Comparison of ENCODE assay signal across 13 cellular contexts in the genomic region with DNA sequence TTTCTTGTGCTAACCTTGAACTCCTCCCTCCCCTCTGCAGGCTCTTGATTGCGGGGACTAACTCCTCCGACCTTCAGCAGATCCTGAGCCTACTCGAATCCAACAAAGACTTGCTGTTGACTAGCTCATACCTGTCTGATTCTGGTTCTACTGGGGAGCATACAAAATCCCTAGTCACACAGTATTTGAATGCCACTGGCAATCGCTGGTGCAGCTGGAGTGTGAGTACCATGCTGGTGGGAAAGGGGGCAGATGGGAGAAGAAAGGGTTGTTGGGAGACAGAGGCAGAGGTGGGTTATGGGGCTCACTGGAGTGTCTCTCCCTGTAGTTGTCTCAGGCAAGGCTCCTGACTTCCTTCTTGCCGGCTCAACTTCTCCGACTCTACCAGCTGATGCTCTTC. TPM values are rescaled to one million over a fixed set of nuclear protein-coding genes. Genes with fewer than 3 reads are reported as not detected.
DNase-seq lines count a peak whose midpoint lies in the region; ATAC-seq, FAIRE-seq and TF ChIP-seq lines count a peak whose summit lies in the region.
"Had no signal": no experiment of that assay in that cellular context is flagged by ENCODE, and none has a peak within 500 bp of the region (broad histone marks: within the 10 kb centered on the region; RNA-seq: fewer than 3 reads in every experiment).

No MANE protein-coding gene starts in this region.

- CTCF ChIA-PET in A549 (lab: Yijun Ruan, JAX) = interaction anchor here (0.9 to 6.1 kb wide), 7 partner anchors 19 to 115 kb away, joined by 3 to 42 read pairs (median 4); no protein-coding TSS in a partner anchor

- TF ChIP-seq EP300 in A549 (IDR thresholded peaks at IDR 0.05) = no peak

- no peaks in the 10 kb centered on the region for H3K9me3 ChIP-seq in A549
- no peaks in the 10 kb centered on the region for H3K9me3 ChIP-seq in hepatocyte (ENCODE audit: low read depth)

- H2AFZ ChIP-seq in GM23338 (no peak overlapping the region), hepatocyte (no peak overlapping the region)
- H2AFZ ChIP-seq: parathyroid adenoma had no signal

- H3K4me3 Mint-ChIP-seq in GM23338 = peak overlapping the region; percentile 63
- H3K4me3 Mint-ChIP-seq in activated naive CD8-positive, alpha-beta T cell treated with anti-CD3 and anti-CD28 coated beads for 36 hours = peak overlapping the region; percentile 67
- H3K4me3 Mint-ChIP-seq: activated CD4-positive, alpha-beta T cell treated with anti-CD3 and anti-CD28 coated beads, Interleukin-2, amount 10 ng/mL, durations not matched to agents 7 days and 5 days had no signal

- peaks cover 62% of the 10 kb centered on the region for H3K36me3 ChIP-seq in GM23338 (ENCODE audit: insufficient read depth)
- no peaks in the 10 kb centered on the region for H3K36me3 ChIP-seq in hepatocyte (replicated peaks; ENCODE audit: insufficient read depth, low read depth)

- H3K36me3 Mint-ChIP-seq in GM23338 (ENCODE audit: low read depth) = peaks cover 100% of the 10 kb centered on the region
- peaks cover 92% of the 10 kb centered on the region for H3K36me3 Mint-ChIP-seq in activated naive CD8-positive, alpha-beta T cell treated with anti-CD3 and anti-CD28 coated beads for 36 hours

- H3K27me3 ChIP-seq in GM23338 (ENCODE audit: insufficient read depth) = no peaks in the 10 kb centered on the region
- no peaks in the 10 kb centered on the region for H3K27me3 ChIP-seq in hepatocyte

- TF ChIP-seq CTCF in A549 (IDR thresholded peaks at IDR 0.05) (no peak), GM23338 (conservative IDR thresholded peaks at IDR 0.05; ENCODE audit: low read depth in 2 of 2) (no peak), hepatocyte (IDR thresholded peaks at IDR 0.05; ENCODE audit: poor library complexity) (no peak)

- H3K4me3 ChIP-seq in A549 (peak overlapping the region; percentile 89; the same call in 2 of the 3 replicates), GM23338 (no peak overlapping the region), hepatocyte (no peak overlapping the region)

- H3K4me1 ChIP-seq in A549 = peaks cover 77% of the 10 kb centered on the region
- H3K4me1 ChIP-seq in GM23338 (ENCODE audit: insufficient read depth) = peaks cover 26% of the 10 kb centered on the region
- H3K4me1 ChIP-seq in hepatocyte (ENCODE audit: insufficient read depth) = peaks cover 55% of the 10 kb centered on the region

- WGBS in A549 (ENCODE audit: missing lambda C conversion rate) = 96% methylated on average over 6 of the region's 6 CpGs
- 81% methylated on average over 6 of the region's 6 CpGs for WGBS in hepatocyte (ENCODE audit: low lambda C conversion rate, missing lambda C conversion rate)

- H3K79me2 ChIP-seq in GM23338 (replicated peaks; ENCODE audit: insufficient read depth) (peaks cover 63% of the 10 kb centered on the region), hepatocyte (peaks cover 58% of the 10 kb centered on the region)
- H3K79me2 ChIP-seq: parathyroid adenoma had no signal

- no peak for TF ChIP-seq RAD21 in A549 (conservative IDR thresholded peaks at IDR 0.05 in 1 of 2, IDR thresholded peaks at IDR 0.05 in 1 of 2)

- FAIRE-seq in A549 (lab: Jason Lieb, UNC) = no peak
- FAIRE-seq: bronchial epithelial cell had no signal

- peak overlapping the region in 1 of 2 experiments; percentile 21; a peak in 1 of 6 replicates for H3K27ac ChIP-seq in A549
- peak overlapping the region; percentile 95 for H3K27ac ChIP-seq in GM23338 (ENCODE audit: low read depth)
- H3K27ac ChIP-seq in hepatocyte = peak overlapping the region; percentile 28
- H3K27ac ChIP-seq: parathyroid adenoma had no signal

- H4K20me1 ChIP-seq in GM23338 (replicated peaks; ENCODE audit: insufficient read depth) (peaks cover 48% of the 10 kb centered on the region), hepatocyte (ENCODE audit: insufficient read depth, poor library complexity, severe bottlenecking) (peaks cover 62% of the 10 kb centered on the region)

- H3K9me3 Mint-ChIP-seq in GM23338 = peaks cover 2% of the 10 kb centered on the region; the same call in 2 of the 3 replicates
- peaks cover 1% of the 10 kb centered on the region for H3K9me3 Mint-ChIP-seq in activated naive CD8-positive, alpha-beta T cell treated with anti-CD3 and anti-CD28 coated beads for 36 hours
- H3K9me3 Mint-ChIP-seq: activated CD4-positive, alpha-beta T cell treated with anti-CD3 and anti-CD28 coated beads, Interleukin-2, amount 10 ng/mL, durations not matched to agents 7 days and 5 days had no signal

- TF ChIP-seq POLR2A in A549 (IDR thresholded peaks at IDR 0.05; ENCODE audit: low read length) = no peak

- H3K27me3 Mint-ChIP-seq in GM23338 (ENCODE audit: insufficient read depth, low read depth, poor library complexity) = peaks cover 51% of the 10 kb centered on the region
- peaks cover 9% of the 10 kb centered on the region for H3K27me3 Mint-ChIP-seq in activated naive CD8-positive, alpha-beta T cell treated with anti-CD3 and anti-CD28 coated beads for 36 hours
- H3K27me3 Mint-ChIP-seq: activated CD4-positive, alpha-beta T cell treated with anti-CD3 and anti-CD28 coated beads, Interleukin-2, amount 10 ng/mL, durations not matched to agents 7 days and 5 days had no signal

- POLR2A ChIA-PET in A549 (lab: Yijun Ruan, JAX) = interaction anchor here (1.9 kb wide), 1 partner anchor 44 kb away, joined by 9 read pairs; no protein-coding TSS in a partner anchor

- DNase-seq in A549 (ENCODE audit: low read depth in 1 of 2, low spot score in 1 of 2) (no peak), GM23338 (ENCODE audit: low spot score) (no peak), hepatocyte (ENCODE audit: low spot score) (no peak), inferior parietal cortex (ENCODE audit: extremely low spot score) (no peak)
- no peak for DNase-seq in activated naive CD8-positive, alpha-beta T cell treated with anti-CD3 and anti-CD28 coated beads for 36 hours
- DNase-seq in activated CD4-positive, alpha-beta T cell treated with anti-CD3 and anti-CD28 coated beads for 1 hour = no peak
- DNase-seq: activated CD4-positive, alpha-beta T cell treated with anti-CD3 and anti-CD28 coated beads, Interleukin-2, amount 10 ng/mL, durations not matched to agents 7 days and 5 days; NCI-H2171 treated with DMSO at 0.1 percent for 48 hours; substantia nigra had no signal

- H3K9me2 ChIP-seq in GM23338 (ENCODE audit: insufficient read depth) (no peaks in the 10 kb centered on the region), hepatocyte (replicated peaks; ENCODE audit: insufficient read depth) (no peaks in the 10 kb centered on the region)

- H3K4me2 ChIP-seq in A549 (peak overlapping the region; percentile 95), GM23338 (no peak overlapping the region), hepatocyte (peak overlapping the region; percentile 85)

- peaks cover 60% of the 10 kb centered on the region for H3K4me1 Mint-ChIP-seq in GM23338
- H3K4me1 Mint-ChIP-seq in activated naive CD8-positive, alpha-beta T cell treated with anti-CD3 and anti-CD28 coated beads for 36 hours = peaks cover 49% of the 10 kb centered on the region

- ATAC-seq in A549 (no peak), GM23338 (no peak), HG02678 (IDR thresholded peaks at IDR 0.05; ENCODE audit: unreplicated experiment) (no peak), GM18909 (IDR thresholded peaks at IDR 0.05; ENCODE audit: poor library complexity, unreplicated experiment) (no peak)

- H3F3A ChIP-seq in GM23338 (replicated peaks; ENCODE audit: low read depth) = peaks cover 85% of the 10 kb centered on the region

- H3K27ac Mint-ChIP-seq in GM23338 = peak overlapping the region; percentile 85
- peak overlapping the region; percentile 77 for H3K27ac Mint-ChIP-seq in activated naive CD8-positive, alpha-beta T cell treated with anti-CD3 and anti-CD28 coated beads for 36 hours
- H3K27ac Mint-ChIP-seq: activated CD4-positive, alpha-beta T cell treated with anti-CD3 and anti-CD28 coated beads, Interleukin-2, amount 10 ng/mL, durations not matched to agents 7 days and 5 days had no signal

RNA-seq across cellular contexts. Expression of a gene that starts 4.4 kb away (rescaled TPM):
- polyA plus RNA-seq in A549 (2011; rRNA removed) (1,064 and 1,133 TPM in 2 replicates), A549 (2017; fragmentation: RNase III; extraction: RNeasy Plus Mini Kit Qiagen cat#74134 plus additional on column Dnase treatment) (906 to 1,102 TPM (median 1,007 TPM) in 3 replicates), GM23338 (2016; fragmentation: Nextera tagmentation; extraction: Ambion mirVana) (240 and 241 TPM in 2 replicates), hepatocyte (456 and 476 TPM in 2 replicates)
- 1,069 and 1,103 TPM in 2 replicates for polyA plus RNA-seq in A549 (2012; cell fraction: cytosol; rRNA removed)
- 2,860 and 2,938 TPM in 2 replicates for polyA plus RNA-seq in A549 (2012; cell fraction: nucleus; rRNA removed)
- polyA minus RNA-seq in A549 (2011; rRNA and poly(A)+ RNA removed) = 561 and 608 TPM in 2 replicates
- 375 and 425 TPM in 2 replicates for total RNA-seq in GM23338 (2014; rRNA removed; shearing (Covaris generic))
- total RNA-seq in activated naive CD8-positive, alpha-beta T cell treated with anti-CD3 and anti-CD28 coated beads for 36 hours = 100 to 1,000 TPM; 408 to 428 TPM
- 335 and 573 TPM in 2 replicates for total RNA-seq in hepatocyte

RNA-seq across cellular contexts. Expression of a gene that starts 36.0 kb away (rescaled TPM):
- polyA plus RNA-seq in A549 (2011; rRNA removed) = not detected in 2 replicates
- not detected in 2 replicates for polyA plus RNA-seq in A549 (2012; cell fraction: cytosol; rRNA removed)
- polyA plus RNA-seq in A549 (2012; cell fraction: nucleus; rRNA removed) = not detected in 2 replicates
- polyA plus RNA-seq in A549 (2017; fragmentation: RNase III; extraction: RNeasy Plus Mini Kit Qiagen cat#74134 plus additional on column Dnase treatment) = not detected in 3 replicates
- polyA minus RNA-seq in A549 (2011; rRNA and poly(A)+ RNA removed) = not detected in 2 replicates
- total RNA-seq in GM23338 (2014; rRNA removed; shearing (Covaris generic)) = 0.14 TPM in 1 of 2 replicates, not detected in the other
- polyA plus RNA-seq in GM23338 (2016; fragmentation: Nextera tagmentation; extraction: Ambion mirVana) = 0.30 and 0.44 TPM in 2 replicates
- not detected for total RNA-seq in activated naive CD8-positive, alpha-beta T cell treated with anti-CD3 and anti-CD28 coated beads for 36 hours
- total RNA-seq in hepatocyte = not detected in 2 replicates
- polyA plus RNA-seq in hepatocyte = not detected in 2 replicates
- total RNA-seq: activated CD4-positive, alpha-beta T cell treated with anti-CD3 and anti-CD28 coated beads, Interleukin-2, amount 10 ng/mL, durations not matched to agents 7 days and 5 days; bronchial epithelial cell had no signal

RNA-seq across cellular contexts. Expression of a gene that starts 45.7 kb away (rescaled TPM):
- polyA plus RNA-seq in A549 (2011; rRNA removed) (47.6 and 52.9 TPM in 2 replicates), A549 (2017; fragmentation: RNase III; extraction: RNeasy Plus Mini Kit Qiagen cat#74134 plus additional on column Dnase treatment) (88.9 to 100 TPM (median 90.6 TPM) in 3 replicates), GM23338 (2016; fragmentation: Nextera tagmentation; extraction: Ambion mirVana) (94.4 and 95.8 TPM in 2 replicates), hepatocyte (28.9 and 34.1 TPM in 2 replicates)
- 130 and 135 TPM in 2 replicates for polyA plus RNA-seq in A549 (2012; cell fraction: cytosol; rRNA removed)
- 216 and 240 TPM in 2 replicates for polyA plus RNA-seq in A549 (2012; cell fraction: nucleus; rRNA removed)
- polyA minus RNA-seq in A549 (2011; rRNA and poly(A)+ RNA removed) = 79.9 and 130 TPM in 2 replicates
- total RNA-seq in GM23338 (2014; rRNA removed; shearing (Covaris generic)) = 109 and 136 TPM in 2 replicates
- total RNA-seq in activated naive CD8-positive, alpha-beta T cell treated with anti-CD3 and anti-CD28 coated beads for 36 hours = 100 to 1,000 TPM; 139 to 141 TPM
- 28.0 and 30.9 TPM in 2 replicates for total RNA-seq in hepatocyte

RNA-seq across cellular contexts. Expression of a gene that starts 52.5 kb away (rescaled TPM):
- not detected in 2 replicates for polyA plus RNA-seq in A549 (2011; rRNA removed)
- not detected in 2 replicates for polyA plus RNA-seq in A549 (2012; cell fraction: cytosol; rRNA removed)
- polyA plus RNA-seq in A549 (2012; cell fraction: nucleus; rRNA removed) = 0.39 TPM in 1 of 2 replicates, not detected in the other
- polyA plus RNA-seq in A549 (2017; fragmentation: RNase III; extraction: RNeasy Plus Mini Kit Qiagen cat#74134 plus additional on column Dnase treatment) = not detected in 3 replicates
- polyA minus RNA-seq in A549 (2011; rRNA and poly(A)+ RNA removed) = not detected in 2 replicates
- not detected in 2 replicates for total RNA-seq in GM23338 (2014; rRNA removed; shearing (Covaris generic))
- 1.3 and 1.9 TPM in 2 replicates for polyA plus RNA-seq in GM23338 (2016; fragmentation: Nextera tagmentation; extraction: Ambion mirVana)
- total RNA-seq in activated naive CD8-positive, alpha-beta T cell treated with anti-CD3 and anti-CD28 coated beads for 36 hours = not detected
- not detected in 2 replicates for total RNA-seq in hepatocyte
- 1.8 and 3.5 TPM in 2 replicates for polyA plus RNA-seq in hepatocyte
- total RNA-seq: bronchial epithelial cell had no signal

RNA-seq across cellular contexts. Expression of a gene that starts 53.3 kb away (rescaled TPM):
- polyA plus RNA-seq in A549 (2011; rRNA removed) (30.3 and 32.3 TPM in 2 replicates), A549 (2017; fragmentation: RNase III; extraction: RNeasy Plus Mini Kit Qiagen cat#74134 plus additional on column Dnase treatment) (16.8 to 21.0 TPM (median 19.5 TPM) in 3 replicates), GM23338 (2016; fragmentation: Nextera tagmentation; extraction: Ambion mirVana) (7.4 and 7.7 TPM in 2 replicates), hepatocyte (49.7 and 50.4 TPM in 2 replicates)
- 16.3 and 20.3 TPM in 2 replicates for polyA plus RNA-seq in A549 (2012; cell fraction: cytosol; rRNA removed)
- polyA plus RNA-seq in A549 (2012; cell fraction: nucleus; rRNA removed) = 14.0 and 14.4 TPM in 2 replicates
- 43.6 and 47.7 TPM in 2 replicates for polyA minus RNA-seq in A549 (2011; rRNA and poly(A)+ RNA removed)
- 15.0 and 22.2 TPM in 2 replicates for total RNA-seq in GM23338 (2014; rRNA removed; shearing (Covaris generic))
- total RNA-seq in activated naive CD8-positive, alpha-beta T cell treated with anti-CD3 and anti-CD28 coated beads for 36 hours = 10 to 100 TPM; 19.5 to 20.4 TPM
- 35.4 and 37.3 TPM in 2 replicates for total RNA-seq in hepatocyte
